Comparison of ENCODE assay signal across 19 cellular contexts in the genomic region with DNA sequence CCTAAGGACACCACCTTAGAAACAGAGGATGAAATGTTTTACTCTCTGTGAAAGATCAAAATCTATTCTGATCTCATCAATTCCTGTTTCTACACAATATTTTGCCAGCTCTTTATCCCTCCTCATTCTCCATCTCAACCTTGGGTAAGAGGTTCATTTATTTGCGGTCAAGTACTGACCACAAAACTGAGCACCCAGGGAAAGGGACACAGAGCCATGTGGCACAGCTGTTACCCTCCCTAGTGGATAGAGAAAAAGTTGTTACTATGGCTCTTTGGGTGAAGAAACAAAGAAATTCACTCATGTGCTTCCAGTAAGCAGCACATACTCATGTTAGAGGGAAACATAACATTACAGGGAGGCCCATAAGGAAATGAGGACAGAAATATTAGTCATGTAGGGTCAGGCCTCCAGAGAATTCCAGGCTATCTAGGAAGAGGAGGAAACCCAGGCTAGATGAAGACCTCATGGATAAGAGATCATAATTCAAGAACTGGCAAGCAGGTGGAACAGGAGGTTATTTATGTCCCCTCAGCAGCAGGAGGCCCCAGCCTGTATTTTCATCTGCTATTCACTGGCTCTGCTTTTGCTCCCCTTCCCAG.
A peak's percentile ranks its signal among the peaks of the same experiment; 100 is the strongest.
DNase-seq lines count a peak whose midpoint lies in the region; ATAC-seq, FAIRE-seq and TF ChIP-seq lines count a peak whose summit lies in the region.
"Had no signal": no experiment of that assay in that cellular context is flagged by ENCODE, and none has a peak within 500 bp of the region (broad histone marks: within the 10 kb centered on the region; RNA-seq: fewer than 3 reads in every experiment).

No MANE protein-coding gene starts in this region.

- DNase-seq in A549 (ENCODE audit: low read depth in 1 of 2, low spot score in 1 of 2) (peak in 1 of 2 experiments; percentile 13), HCEC 1CT (peak; percentile 9), brain microvascular endothelial cell (peak; percentile 24), kidney tubule cell (ENCODE audit: low spot score) (peak; percentile 71), cerebellar cortex (ENCODE audit: low spot score) (no peak)
- DNase-seq in activated naive CD4-positive, alpha-beta T cell treated with anti-CD3 and anti-CD28 coated beads, Interleukin-2, amount 50 U/mL, for 72 hours (ENCODE audit: low spot score in 2 of 2) = no peak
- DNase-seq: activated naive CD8-positive, alpha-beta T cell treated with anti-CD3 and anti-CD28 coated beads, Interleukin-2, amount 50 U/mL, for 24 hours; H9; MM.1S; NCI-H2029 treated with DMSO at 0.1 percent for 48 hours; right lobe of liver; stimulated activated naive B cell treated with anti-CD40 and anti-IgM and Interleukin-4, amounts not matched to agents 10 μg/mL and 1 μg/mL and 100 μg/mL, for 72 hours; tibial artery had no signal

- TF ChIP-seq RAD21 in A549 (conservative IDR thresholded peaks at IDR 0.05 in 1 of 2, IDR thresholded peaks at IDR 0.05 in 1 of 2) = no peak

- FAIRE-seq in A549 (lab: Jason Lieb, UNC) = no peak

- no peaks in the 10 kb centered on the region for H3K36me3 ChIP-seq in brain microvascular endothelial cell (replicated peaks)
- H3K36me3 ChIP-seq: right lobe of liver, SJSA1 had no signal

- H3K4me1 ChIP-seq in A549 = no peaks in the 10 kb centered on the region
- H3K4me1 ChIP-seq: right lobe of liver, SJSA1, tibial artery had no signal

- POLR2A ChIA-PET in A549 (lab: Yijun Ruan, JAX) = no interaction called here

- no peak for TF ChIP-seq EP300 in A549 (IDR thresholded peaks at IDR 0.05)

- no peaks in the 10 kb centered on the region for H3K27me3 ChIP-seq in brain microvascular endothelial cell (replicated peaks)
- H3K27me3 ChIP-seq: neutrophil, right lobe of liver, SJSA1, tibial artery had no signal

- H3K4me3 ChIP-seq in A549 = no peak overlapping the region
- no peak overlapping the region for H3K4me3 ChIP-seq in brain microvascular endothelial cell (ENCODE audit: low read depth, low read length)
- H3K4me3 ChIP-seq: right lobe of liver, SJSA1, tibial artery had no signal

- H3K36me3 Mint-ChIP-seq in activated naive CD4-positive, alpha-beta T cell treated with anti-CD3 and anti-CD28 coated beads, Interleukin-2, amount 50 U/mL, for 72 hours = no peaks in the 10 kb centered on the region

- no peak overlapping the region for H3K27ac ChIP-seq in A549
- H3K27ac ChIP-seq in brain microvascular endothelial cell = no peak overlapping the region
- H3K27ac ChIP-seq: neutrophil, right lobe of liver, SJSA1, tibial artery had no signal

- no peaks in the 10 kb centered on the region for H3K9me3 ChIP-seq in A549
- H3K9me3 ChIP-seq: neutrophil, right lobe of liver, SJSA1, tibial artery had no signal

- peak; percentile 43 to 44; a peak in 2 of 6 replicates for ATAC-seq in A549
- ATAC-seq in activated naive CD4-positive, alpha-beta T cell treated with anti-CD3 and anti-CD28 coated beads, Interleukin-2, amount 50 U/mL, for 72 hours = no peak
- ATAC-seq in GM19463 (IDR thresholded peaks at IDR 0.05; ENCODE audit: unreplicated experiment) = no peak
- ATAC-seq in HG03097 (IDR thresholded peaks at IDR 0.05; ENCODE audit: low FRiP score, unreplicated experiment) = no peak
- ATAC-seq: activated CD4-positive, CD25-positive, alpha-beta regulatory T cell treated with anti-CD3 and anti-CD28 coated beads, Interleukin-2, amount 50 U/mL, for 24 hours; activated naive CD8-positive, alpha-beta T cell treated with anti-CD3 and anti-CD28 coated beads, Interleukin-2, amount 50 U/mL, for 24 hours; right lobe of liver; stimulated activated naive B cell treated with anti-CD40 and anti-IgM and Interleukin-4, amounts not matched to agents 10 μg/mL and 1 μg/mL and 100 μg/mL, for 72 hours had no signal

- no peak for TF ChIP-seq CTCF in A549 (IDR thresholded peaks at IDR 0.05)
- TF ChIP-seq CTCF in brain microvascular endothelial cell (IDR thresholded peaks at IDR 0.05; ENCODE audit: low read depth, low read length, missing control alignments) = no peak

- H3K27ac Mint-ChIP-seq in activated naive CD4-positive, alpha-beta T cell treated with anti-CD3 and anti-CD28 coated beads, Interleukin-2, amount 50 U/mL, for 72 hours = no peak overlapping the region
- H3K27ac Mint-ChIP-seq: activated naive CD8-positive, alpha-beta T cell treated with anti-CD3 and anti-CD28 coated beads, Interleukin-2, amount 50 U/mL, for 24 hours; H9; stimulated activated naive B cell treated with anti-CD40 and anti-IgM and Interleukin-4, amounts not matched to agents 10 μg/mL and 1 μg/mL and 100 μg/mL, for 72 hours; T-helper 2 cell treated with Interferon-gamma antibody and Interleukin-4, amounts not matched to agents 5 μg/mL and 100 μg/mL, for 36 hours had no signal

- no peaks in the 10 kb centered on the region for H3K9me3 Mint-ChIP-seq in activated naive CD4-positive, alpha-beta T cell treated with anti-CD3 and anti-CD28 coated beads, Interleukin-2, amount 50 U/mL, for 72 hours
- H3K9me3 Mint-ChIP-seq: activated naive CD8-positive, alpha-beta T cell treated with anti-CD3 and anti-CD28 coated beads, Interleukin-2, amount 50 U/mL, for 24 hours; H9; stimulated activated naive B cell treated with anti-CD40 and anti-IgM and Interleukin-4, amounts not matched to agents 10 μg/mL and 1 μg/mL and 100 μg/mL, for 72 hours; T-helper 2 cell treated with Interferon-gamma antibody and Interleukin-4, amounts not matched to agents 5 μg/mL and 100 μg/mL, for 36 hours had no signal

- in situ Hi-C loops in brain microvascular endothelial cell (cut with HindIII; ENCODE audit: low pct_ligation_motif_present, low sequenced_read_pairs) = no loop called here

- WGBS in A549 (ENCODE audit: missing lambda C conversion rate) = 93% methylated on average over 1 of the region's 1 CpG

- no peak for TF ChIP-seq POLR2A in A549 (IDR thresholded peaks at IDR 0.05; ENCODE audit: low read length)

- CTCF ChIA-PET in A549 (lab: Yijun Ruan, JAX) = interaction anchor here (0.6 to 2.3 kb wide), 2 partner anchors 11 to 1062 kb away, joined by 3 to 10 read pairs; no protein-coding TSS in a partner anchor

- no peak overlapping the region for H3K4me2 ChIP-seq in A549

TF ChIP-seq in A549, 52 proteins besides CTCF, POLR2A, EP300 and RAD21:
- TF ChIP-seq ATOH8 (CRISPR knock-in tag; IDR thresholded peaks at IDR 0.05; ENCODE audit: low read depth) = no peak
- no peak for TF ChIP-seq POLR2AphosphoS2 (conservative IDR thresholded peaks at IDR 0.05; ENCODE audit: low read length)
- TF ChIP-seq TFCP2L1 (CRISPR knock-in tag; IDR thresholded peaks at IDR 0.05) = no peak
- TF ChIP-seq ZNF302 (CRISPR knock-in tag; IDR thresholded peaks at IDR 0.05) = no peak
- TF ChIP-seq HES2 (IDR thresholded peaks at IDR 0.05) = no peak
- TF ChIP-seq PHF8 (IDR thresholded peaks at IDR 0.05; ENCODE audit: borderline replicate concordance, low read depth) = no peak

Comparison
In these comparisons a context has a peak if more than half of its experiments do, and no peak if none do; other contexts are left out.
1. ATAC-seq: peak in A549 (2 of 2); none in activated naive CD4-positive, alpha-beta T cell treated with anti-CD3 and anti-CD28 coated beads, Interleukin-2, amount 50 U/mL, for 72 hours (0 of 2), GM19463 (single experiment) and HG03097 (single experiment).
2. DNase-seq: peak in HCEC 1CT (single experiment), brain microvascular endothelial cell (single experiment) and kidney tubule cell (single experiment); none in activated naive CD4-positive, alpha-beta T cell treated with anti-CD3 and anti-CD28 coated beads, Interleukin-2, amount 50 U/mL, for 72 hours (0 of 2) and cerebellar cortex (single experiment).